8 cellular contexts compared by ENCODE assay signal in genomic region chr5:142915840-142916424, GRCh38.
DNase-seq lines count a peak whose midpoint lies in the region; ATAC-seq and TF ChIP-seq lines count a peak whose summit lies in the region.

No MANE protein-coding gene starts in this region.

- peaks cover 61% of the 10 kb centered on the region for H3K36me3 Mint-ChIP-seq in stimulated activated effector memory CD8-positive, alpha-beta T cell treated with anti-CD3 and anti-CD28 coated beads, Interleukin-12 subunit alpha, Interleukin-12 subunit beta, amount 100 ng/mL, for 72 hours
- peaks cover 3% of the 10 kb centered on the region for H3K36me3 Mint-ChIP-seq in activated naive CD8-positive, alpha-beta T cell treated with anti-CD3 and anti-CD28 coated beads for 36 hours

- no peak for TF ChIP-seq POLR2A in uterus (IDR thresholded peaks at IDR 0.05)

- no peaks in the 10 kb centered on the region; the same call in 1 of the 2 replicates for H3K36me3 ChIP-seq in Panc1 (ENCODE audit: control insufficient read depth, insufficient read depth, low read length)
- H3K36me3 ChIP-seq in uterus = no peaks in the 10 kb centered on the region

- POLR2A ChIA-PET in Panc1 (lab: Charles Lee) = no interaction called here

- no peaks in the 10 kb centered on the region for H3K9me3 ChIP-seq in Panc1 (ENCODE audit: control insufficient read depth, insufficient read depth, low read depth, low read length)
- no peaks in the 10 kb centered on the region for H3K9me3 ChIP-seq in uterus

- H3K4me3 Mint-ChIP-seq in stimulated activated effector memory CD8-positive, alpha-beta T cell treated with anti-CD3 and anti-CD28 coated beads, Interleukin-12 subunit alpha, Interleukin-12 subunit beta, amount 100 ng/mL, for 72 hours = no peak overlapping the region
- no peak overlapping the region for H3K4me3 Mint-ChIP-seq in activated naive CD8-positive, alpha-beta T cell treated with anti-CD3 and anti-CD28 coated beads for 36 hours

- no peaks in the 10 kb centered on the region for H3K27me3 Mint-ChIP-seq in activated naive CD8-positive, alpha-beta T cell treated with anti-CD3 and anti-CD28 coated beads for 36 hours

- H3K4me3 ChIP-seq in Panc1 (ENCODE audit: low read depth in 2 of 2, low read length in 2 of 2) = no peak overlapping the region
- no peak overlapping the region for H3K4me3 ChIP-seq in fibroblast of villous mesenchyme (ENCODE audit: low read depth, low read length)
- H3K4me3 ChIP-seq in uterus = no peak overlapping the region

- no peaks in the 10 kb centered on the region for H3K4me1 ChIP-seq in Panc1 (ENCODE audit: control insufficient read depth, insufficient read depth, low read length)
- H3K4me1 ChIP-seq in uterus = no peaks in the 10 kb centered on the region

- H3K27me3 ChIP-seq in Panc1 (ENCODE audit: control insufficient read depth, insufficient read depth, low read length) (no peaks in the 10 kb centered on the region), uterus (no peaks in the 10 kb centered on the region)

- H3K27ac ChIP-seq in Panc1 (ENCODE audit: low read length) (no peak overlapping the region), uterus (no peak overlapping the region)

- intact Hi-C loops in Panc1 (cut with micrococcal nuclease; ENCODE audit: unreplicated experiment) (no loop called here), uterus (cut with DNase I; ENCODE audit: low total_unique reads) (no loop called here)

- peak overlapping the region; percentile 43 for H3K27ac Mint-ChIP-seq in stimulated activated effector memory CD8-positive, alpha-beta T cell treated with anti-CD3 and anti-CD28 coated beads, Interleukin-12 subunit alpha, Interleukin-12 subunit beta, amount 100 ng/mL, for 72 hours
- no peak overlapping the region for H3K27ac Mint-ChIP-seq in activated naive CD8-positive, alpha-beta T cell treated with anti-CD3 and anti-CD28 coated beads for 36 hours

- DNase-seq in EH (ENCODE audit: low read depth) (peak; percentile 37), Panc1 (ENCODE audit: low read depth, low spot score) (peak; percentile 10), fibroblast of villous mesenchyme (ENCODE audit: low read depth) (peak; percentile 20), uterus (no peak)
- DNase-seq in stimulated activated effector memory CD8-positive, alpha-beta T cell treated with anti-CD3 and anti-CD28 coated beads, Interleukin-12 subunit alpha, Interleukin-12 subunit beta, amount 100 ng/mL, for 72 hours (ENCODE audit: low spot score in 2 of 2) = no peak
- no peak for DNase-seq in activated naive CD8-positive, alpha-beta T cell treated with anti-CD3 and anti-CD28 coated beads for 36 hours

- in situ Hi-C loops in Panc1 (cut with HindIII; ENCODE audit: low pct_unique_long_range_greater_than_20kb, low sequenced_read_pairs) = no loop called here

- CTCF ChIA-PET in Panc1 (lab: Charles Lee) = no interaction called here

- peak; percentile 66 for ATAC-seq in GM19324 (IDR thresholded peaks at IDR 0.05; ENCODE audit: low FRiP score, unreplicated experiment)
- peak; percentile 64 for ATAC-seq in HG03558 (IDR thresholded peaks at IDR 0.05; ENCODE audit: extremely low read depth, unreplicated experiment)
- peak; percentile 86 for ATAC-seq in Panc1
- no peak for ATAC-seq in stimulated activated effector memory CD8-positive, alpha-beta T cell treated with anti-CD3 and anti-CD28 coated beads, Interleukin-12 subunit alpha, Interleukin-12 subunit beta, amount 100 ng/mL, for 72 hours

- H3K4me1 Mint-ChIP-seq in stimulated activated effector memory CD8-positive, alpha-beta T cell treated with anti-CD3 and anti-CD28 coated beads, Interleukin-12 subunit alpha, Interleukin-12 subunit beta, amount 100 ng/mL, for 72 hours = no peaks in the 10 kb centered on the region
- H3K4me1 Mint-ChIP-seq in activated naive CD8-positive, alpha-beta T cell treated with anti-CD3 and anti-CD28 coated beads for 36 hours = no peaks in the 10 kb centered on the region

- H3K9me3 Mint-ChIP-seq in stimulated activated effector memory CD8-positive, alpha-beta T cell treated with anti-CD3 and anti-CD28 coated beads, Interleukin-12 subunit alpha, Interleukin-12 subunit beta, amount 100 ng/mL, for 72 hours = no peaks in the 10 kb centered on the region
- no peaks in the 10 kb centered on the region for H3K9me3 Mint-ChIP-seq in activated naive CD8-positive, alpha-beta T cell treated with anti-CD3 and anti-CD28 coated beads for 36 hours

- no TSS peak for BruUV-seq in Panc1 (replicated peaks; lab: Mats Ljungman, UMichigan)

- TF ChIP-seq CTCF in Panc1 (IDR thresholded peaks at IDR 0.05) (peak; percentile 80), fibroblast of villous mesenchyme (IDR thresholded peaks at IDR 0.05; ENCODE audit: insufficient read depth, low read depth, low read length) (peak; percentile 63), uterus (IDR thresholded peaks at IDR 0.05) (no peak)

Comparison
In these comparisons a context has a peak if more than half of its experiments do, and no peak if none do; other contexts are left out.
1. DNase-seq: peak in EH (single experiment), Panc1 (single experiment) and fibroblast of villous mesenchyme (single experiment); none in stimulated activated effector memory CD8-positive, alpha-beta T cell treated with anti-CD3 and anti-CD28 coated beads, Interleukin-12 subunit alpha, Interleukin-12 subunit beta, amount 100 ng/mL, for 72 hours (0 of 2), uterus (0 of 2) and activated naive CD8-positive, alpha-beta T cell treated with anti-CD3 and anti-CD28 coated beads for 36 hours (single experiment).
2. CTCF ChIP-seq: peak in Panc1 (single experiment) and fibroblast of villous mesenchyme (single experiment); none in uterus (0 of 4).